1 cellular context compared by ENCODE assay signal in genomic region chr1:8006037-8006963, GRCh38.
TF ChIP-seq lines count a peak whose summit lies in the region.

No MANE protein-coding gene starts in this region.

TF ChIP-seq in HEK293, 187 proteins besides CTCF, POLR2A, EP300 and RAD21 (continued from another document):
- TF ChIP-seq ELK4 (IDR thresholded peaks at IDR 0.05; ENCODE audit: borderline replicate concordance, low read depth, low read length): no peak
- TF ChIP-seq ZNF837 (tag by site-specific recombination; IDR thresholded peaks at IDR 0.05): no peak
- peak; percentile 45 for TF ChIP-seq PRDM10 (tag by site-specific recombination; IDR thresholded peaks at IDR 0.05)
- TF ChIP-seq ZNF202 (tag by site-specific recombination; IDR thresholded peaks at IDR 0.05; ENCODE audit: borderline replicate concordance): no peak
- no peak for TF ChIP-seq ZNF362 (tag by site-specific recombination; IDR thresholded peaks at IDR 0.05)
- TF ChIP-seq ZNF501 (tag by site-specific recombination; IDR thresholded peaks at IDR 0.05): no peak
- TF ChIP-seq ZBTB21 (tag by site-specific recombination; IDR thresholded peaks at IDR 0.05): 0 out of 2 replicates have a peak, but pooled peaks have one; percentile 32
- no peak for TF ChIP-seq ZNF121 (tag by site-specific recombination; IDR thresholded peaks at IDR 0.05)
- TF ChIP-seq ZNF513 (tag by site-specific recombination; IDR thresholded peaks at IDR 0.05): no peak
- no peak for TF ChIP-seq ZNF112 (tag by site-specific recombination; IDR thresholded peaks at IDR 0.05)
- no peak for TF ChIP-seq ZNF548 (tag by site-specific recombination; IDR thresholded peaks at IDR 0.05)
- TF ChIP-seq ZFP69B (tag by site-specific recombination; IDR thresholded peaks at IDR 0.05): no peak
- no peak for TF ChIP-seq ZNF221 (tag by site-specific recombination; IDR thresholded peaks at IDR 0.05; ENCODE audit: borderline replicate concordance)
- no peak for TF ChIP-seq ZNF654 (tag by site-specific recombination; IDR thresholded peaks at IDR 0.05; ENCODE audit: low read depth)
- no peak for TF ChIP-seq ZNF596 (tag by site-specific recombination; IDR thresholded peaks at IDR 0.05)
- TF ChIP-seq ZBTB17 (tag by site-specific recombination; IDR thresholded peaks at IDR 0.05): 0 out of 2 replicates have a peak, but pooled peaks have one; percentile 28
- TF ChIP-seq ZNF701 (tag by site-specific recombination; IDR thresholded peaks at IDR 0.05): no peak
- TF ChIP-seq ZSCAN18 (tag by site-specific recombination; IDR thresholded peaks at IDR 0.05): no peak
- peak; percentile 34; the same call in 1 of the 2 replicates for TF ChIP-seq ZBTB8A (tag by site-specific recombination; IDR thresholded peaks at IDR 0.05)
